1 cellular context compared by ENCODE assay signal in the genomic region with DNA sequence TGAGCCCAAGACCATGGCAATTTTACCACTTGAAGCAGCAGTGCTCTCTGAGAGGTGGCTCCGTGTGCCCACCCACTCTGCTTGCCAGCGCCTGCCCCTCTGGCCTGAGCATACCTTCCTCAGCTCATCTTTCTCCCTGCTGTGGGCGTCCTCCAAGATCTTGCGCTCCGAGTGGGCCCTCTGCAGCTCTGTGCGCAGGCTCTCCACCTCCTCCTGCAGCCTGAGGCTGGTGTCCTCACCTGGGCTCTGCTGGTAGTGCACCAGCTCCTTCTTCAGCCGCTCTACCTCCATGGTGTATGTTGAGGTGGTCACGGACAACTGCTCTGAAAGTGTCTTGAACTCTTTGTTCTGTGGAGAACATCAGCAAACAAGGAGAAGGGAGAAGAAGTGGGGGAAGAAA.
TF ChIP-seq lines count a peak whose summit lies in the region.

No MANE protein-coding gene starts in this region.

TF ChIP-seq in WTC11, 78 proteins besides CTCF, POLR2A, EP300 and RAD21 (continued from another document):
- TF ChIP-seq, protein P1, sequence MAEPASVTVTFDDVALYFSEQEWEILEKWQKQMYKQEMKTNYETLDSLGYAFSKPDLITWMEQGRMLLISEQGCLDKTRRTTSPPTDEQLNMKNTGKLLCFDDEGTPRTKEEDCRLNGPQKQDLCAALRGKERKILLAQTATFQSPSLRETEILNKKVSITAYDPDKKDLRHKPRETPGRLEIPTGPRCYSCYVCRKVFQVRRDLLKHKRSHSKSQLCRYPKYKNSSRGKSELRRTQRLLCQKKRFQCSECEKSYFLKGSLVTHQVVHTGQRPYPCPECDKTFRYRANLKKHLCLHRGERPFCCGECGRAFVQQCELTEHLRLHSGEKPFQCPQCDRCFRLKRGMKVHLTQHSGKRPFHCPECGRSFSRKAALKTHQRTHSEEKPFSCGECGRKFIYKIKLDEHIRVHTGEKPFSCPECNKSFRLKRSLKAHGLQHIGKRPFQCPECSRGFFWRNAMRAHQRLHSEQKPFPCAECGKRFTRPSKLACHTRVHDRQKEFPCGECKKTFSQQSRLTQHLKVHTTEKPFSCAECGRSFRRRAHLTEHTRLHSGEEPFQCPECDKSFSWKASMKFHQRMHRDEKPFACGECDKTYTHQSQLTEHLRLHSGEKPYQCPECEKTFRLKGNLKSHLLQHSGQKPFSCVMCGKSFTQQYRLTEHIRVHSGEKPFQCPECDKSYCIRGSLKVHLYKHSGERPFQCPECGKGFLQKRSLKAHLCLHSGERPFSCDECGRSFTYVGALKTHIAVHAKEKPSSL (CRISPR knock-in tag; conservative IDR thresholded peaks at IDR 0.05): no peak
